In the genomic region with DNA sequence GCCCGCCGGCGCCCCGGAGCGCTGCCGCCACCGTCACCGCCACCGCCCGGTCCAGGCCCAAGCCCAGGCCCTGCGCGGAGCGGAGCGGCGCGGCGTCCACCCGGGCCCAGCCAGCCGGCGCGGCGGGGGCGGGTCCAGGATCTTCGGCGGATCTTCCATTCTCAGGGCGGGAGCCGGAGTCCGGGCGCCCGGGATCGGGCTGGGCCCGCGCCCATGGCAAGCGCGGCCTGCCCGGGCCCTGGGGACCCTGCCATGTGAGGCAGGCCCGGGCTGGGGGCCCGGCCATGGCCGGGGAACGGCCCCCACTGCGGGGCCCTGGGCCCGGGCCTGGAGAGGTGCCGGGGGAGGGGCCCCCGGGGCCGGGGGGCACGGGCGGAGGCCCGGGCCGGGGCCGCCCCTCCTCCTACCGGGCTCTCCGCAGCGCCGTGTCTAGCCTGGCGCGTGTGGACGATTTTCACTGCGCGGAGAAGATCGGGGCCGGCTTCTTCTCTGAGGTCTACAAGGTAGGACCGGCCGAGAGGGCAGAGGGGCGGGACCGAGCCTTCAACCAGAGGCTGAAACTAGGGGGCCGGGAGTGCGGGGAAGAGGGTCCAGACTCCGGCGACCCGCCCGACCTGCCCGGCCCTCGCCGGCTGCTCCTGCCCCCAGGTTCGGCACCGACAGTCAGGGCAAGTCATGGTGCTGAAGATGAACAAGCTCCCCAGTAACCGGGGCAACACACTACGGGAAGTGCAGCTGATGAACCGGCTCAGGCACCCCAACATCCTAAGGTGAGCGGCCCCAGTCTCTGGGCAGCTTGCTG, we compare ENCODE assay signal across 9 cellular contexts. TPM values are rescaled to one million over a fixed set of nuclear protein-coding genes. Genes with fewer than 3 reads are reported as not detected.
DNase-seq lines count a peak whose midpoint lies in the region; ATAC-seq and TF ChIP-seq lines count a peak whose summit lies in the region.
"Had no signal": no experiment of that assay in that cellular context is flagged by ENCODE, and none has a peak within 500 bp of the region (broad histone marks: within the 10 kb centered on the region; RNA-seq: fewer than 3 reads in every experiment).

No MANE protein-coding gene starts in this region.

- H3K4me1 ChIP-seq in CD8-positive, alpha-beta memory T cell (ENCODE audit: insufficient read depth, low read length) = peaks cover 21% of the 10 kb centered on the region
- H3K4me1 ChIP-seq in vagina = peaks cover 24% of the 10 kb centered on the region

- H3K4me1 Mint-ChIP-seq in CD8-positive, alpha-beta memory T cell = peaks cover 34 to 38% (median 34%) of the 10 kb centered on the region in 3 donors
- H3K4me1 Mint-ChIP-seq in naive B cell = peaks cover 35 to 55% (median 44%) of the 10 kb centered on the region in 3 donors

- H3K27me3 ChIP-seq in CD8-positive, alpha-beta memory T cell (ENCODE audit: insufficient read depth, low read length, poor library complexity, severe bottlenecking) = no peaks in the 10 kb centered on the region
- H3K27me3 ChIP-seq in vagina = no peaks in the 10 kb centered on the region

- no peak for TF ChIP-seq POLR2A in vagina (IDR thresholded peaks at IDR 0.05)

- no peaks in the 10 kb centered on the region for H3K9me3 ChIP-seq in CD8-positive, alpha-beta memory T cell (ENCODE audit: low read length)
- H3K9me3 ChIP-seq in vagina = no peaks in the 10 kb centered on the region

- H3K27ac ChIP-seq in CD8-positive, alpha-beta memory T cell (ENCODE audit: low read depth, low read length) = peak overlapping the region; percentile 59
- peak overlapping the region; percentile 95 for H3K27ac ChIP-seq in vagina

- DNase-seq in CD8-positive, alpha-beta memory T cell = peak; percentile 14 to 64 (median 30)
- peak; percentile 47 for DNase-seq in activated CD4-positive, CD25-positive, alpha-beta regulatory T cell treated with anti-CD3 and anti-CD28 coated beads, Interleukin-2, amount 50 U/mL, for 72 hours
- DNase-seq in epidermal melanocyte (ENCODE audit: insufficient read length, low spot score) (peak; percentile 59), naive B cell (peak; percentile 55), vagina (ENCODE audit: extremely low spot score in 2 of 2) (no peak), NCI-H2029 (lab: John Stamatoyannopoulos, UW) (no peak)

- peaks cover 0 to 46% (median 2%) of the 10 kb centered on the region in 3 donors for H3K36me3 Mint-ChIP-seq in CD8-positive, alpha-beta memory T cell
- H3K36me3 Mint-ChIP-seq in naive B cell = no peaks in the 10 kb centered on the region

- TF ChIP-seq CTCF in vagina (IDR thresholded peaks at IDR 0.05) = no peak

- peaks cover 11% of the 10 kb centered on the region for H3K36me3 ChIP-seq in CD8-positive, alpha-beta memory T cell (ENCODE audit: insufficient read depth, low read length)
- H3K36me3 ChIP-seq in vagina = peaks cover 0 to 27% of the 10 kb centered on the region in 2 donors

- CTCF ChIA-PET in CD8-positive, alpha-beta memory T cell (lab: Charles Lee) = interaction anchor here (0.8 to 9.2 kb wide), 16 partner anchors 9 to 150 kb away, joined by 3 to 54 read pairs (median 4); partner anchors contain the start of genes ARHGEF39, CCDC107, CREB3 and RMRP

- peaks cover 0 to 2% of the 10 kb centered on the region in 2 donors for H3K27me3 Mint-ChIP-seq in CD8-positive, alpha-beta memory T cell
- no peaks in the 10 kb centered on the region for H3K27me3 Mint-ChIP-seq in naive B cell

- peak overlapping the region; percentile 76 to 91 (median 82) for H3K4me3 Mint-ChIP-seq in CD8-positive, alpha-beta memory T cell
- peak overlapping the region; percentile 83 to 99 (median 88) for H3K4me3 Mint-ChIP-seq in naive B cell

- H3K9me3 Mint-ChIP-seq in CD8-positive, alpha-beta memory T cell = no peaks in the 10 kb centered on the region
- no peaks in the 10 kb centered on the region for H3K9me3 Mint-ChIP-seq in naive B cell

- H3K4me3 ChIP-seq in CD8-positive, alpha-beta memory T cell (ENCODE audit: low read length) = peak overlapping the region; percentile 76
- H3K4me3 ChIP-seq in vagina = peak overlapping the region; percentile 64 to 88

- POLR2A ChIA-PET in CD8-positive, alpha-beta memory T cell (lab: Charles Lee) = interaction anchor here (0.8 to 3.0 kb wide), 10 partner anchors 10 to 144 kb away, joined by 3 to 19 read pairs (median 6); partner anchors contain the start of genes ARHGEF39, CCDC107, CD72 and CREB3

- peak overlapping the region; percentile 41 to 84 (median 76) for H3K27ac Mint-ChIP-seq in CD8-positive, alpha-beta memory T cell
- H3K27ac Mint-ChIP-seq in naive B cell = peak overlapping the region; percentile 61 to 91 (median 85)

- intact Hi-C loops in vagina (cut with DNase I) = loop anchor here (5.0 kb wide), 1 partner anchor 127 kb away; the partner anchor contains the start of genes CREB3 and TLN1

- ATAC-seq in GM19372 (IDR thresholded peaks at IDR 0.05; ENCODE audit: low read depth, unreplicated experiment) (peak; percentile 4), HG03439 (IDR thresholded peaks at IDR 0.05; ENCODE audit: unreplicated experiment) (peak; percentile 19), naive B cell (ENCODE audit: low read depth in 2 of 2) (no peak)

RNA-seq across cellular contexts. Expression of gene TESK1, which starts 0.5 kb away (rescaled TPM):
- 10 to 100 TPM; 44.2 to 46.8 TPM for total RNA-seq in CD8-positive, alpha-beta memory T cell
- polyA plus RNA-seq in CD8-positive, alpha-beta memory T cell = 15.9 TPM
- 10 to 100 TPM in 1 of 6 donors, 1 to 10 TPM in 5; 3.0 to 18.8 (median 6.8) TPM for polyA plus RNA-seq in naive B cell (ENCODE audit: low read depth in 6 of 6)
- 29.7 TPM for total RNA-seq in vagina

RNA-seq across cellular contexts. Expression of gene CD72, which starts 12.7 kb away (rescaled TPM):
- 1 to 10 TPM; 6.4 to 6.5 TPM for total RNA-seq in CD8-positive, alpha-beta memory T cell
- polyA plus RNA-seq in CD8-positive, alpha-beta memory T cell = 5.1 TPM
- polyA plus RNA-seq in naive B cell (ENCODE audit: low read depth in 6 of 6) = 100 to 1,000 TPM; 293 to 418 (median 315) TPM
- 5.6 TPM for total RNA-seq in vagina

RNA-seq across cellular contexts. Expression of gene SIT1, which starts 45.2 kb away (rescaled TPM):
- 10 to 100 TPM; 43.1 TPM for total RNA-seq in CD8-positive, alpha-beta memory T cell
- polyA plus RNA-seq in CD8-positive, alpha-beta memory T cell = 196 TPM
- 100 to 1,000 TPM in 1 of 6 donors, 10 to 100 TPM in 5; 56.8 to 107 (median 73.5) TPM for polyA plus RNA-seq in naive B cell (ENCODE audit: low read depth in 6 of 6)
- total RNA-seq in vagina = 2.5 TPM
- total RNA-seq: RPMI7951 had no signal

RNA-seq across cellular contexts. Expression of gene RMRP, which starts 52.3 kb away (rescaled TPM):
- over 10,000 TPM in 1 of 2 experiments, 1,000 to 10,000 TPM in 1; 7,718 to 11,549 TPM for total RNA-seq in CD8-positive, alpha-beta memory T cell
- polyA plus RNA-seq in CD8-positive, alpha-beta memory T cell = not detected
- 10 to 100 TPM in 4 of 6 donors, not detected in 2; 41.0 to 72.3 (median 56.5) TPM for polyA plus RNA-seq in naive B cell (ENCODE audit: low read depth in 6 of 6)
- 8,462 TPM for total RNA-seq in vagina

RNA-seq across cellular contexts. Expression of gene CCDC107, which starts 52.6 kb away (rescaled TPM):
- total RNA-seq in CD8-positive, alpha-beta memory T cell = 10 to 100 TPM; 18.5 to 20.0 TPM
- 105 TPM for polyA plus RNA-seq in CD8-positive, alpha-beta memory T cell
- 10 to 100 TPM; 42.7 to 60.2 (median 51.5) TPM for polyA plus RNA-seq in naive B cell (ENCODE audit: low read depth in 6 of 6)
- total RNA-seq in vagina = 17.2 TPM

Comparison
In these comparisons a context has a peak if more than half of its experiments do, and no peak if none do; other contexts are left out.
1. DNase-seq: peak in CD8-positive, alpha-beta memory T cell (5 of 5), activated CD4-positive, CD25-positive, alpha-beta regulatory T cell treated with anti-CD3 and anti-CD28 coated beads, Interleukin-2, amount 50 U/mL, for 72 hours (single experiment), epidermal melanocyte (single experiment) and naive B cell (single experiment); none in vagina (0 of 2) and NCI-H2029 (single experiment).
2. ATAC-seq: peak in GM19372 (single experiment) and HG03439 (single experiment); none in naive B cell (0 of 2).
3. RNA of gene SIT1, which starts 45.2 kb away (total RNA-seq): 43.1 TPM in CD8-positive, alpha-beta memory T cell; 2.5 TPM in vagina (single experiment); every median in the first group is over 10 times any median in the second.